Comparison of ENCODE assay signal across 12 cellular contexts in the genomic region with DNA sequence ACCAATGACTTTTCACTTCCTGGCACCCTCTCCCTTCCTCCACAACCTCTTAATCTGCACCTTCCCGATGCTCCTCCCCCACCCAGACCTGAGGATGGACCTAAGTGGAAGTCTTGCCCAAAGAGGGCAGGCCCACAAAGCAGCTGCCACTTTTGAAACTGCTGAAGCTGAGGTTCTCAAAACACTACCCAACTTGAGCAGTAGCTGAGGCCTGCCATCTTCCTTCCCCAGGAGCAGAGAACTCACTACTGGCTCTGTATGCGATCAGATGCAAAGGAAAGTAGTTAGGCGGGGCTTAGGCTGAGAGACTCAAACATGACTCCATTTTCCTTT. TPM values are rescaled to one million over a fixed set of nuclear protein-coding genes. Genes with fewer than 3 reads are reported as not detected.
A peak's percentile ranks its signal among the peaks of the same experiment; 100 is the strongest.
DNase-seq lines count a peak whose midpoint lies in the region; ATAC-seq and TF ChIP-seq lines count a peak whose summit lies in the region.
"Had no signal": no experiment of that assay in that cellular context is flagged by ENCODE, and none has a peak within 500 bp of the region (broad histone marks: within the 10 kb centered on the region; RNA-seq: fewer than 3 reads in every experiment).

No MANE protein-coding gene starts in this region.

- peaks cover 25% of the 10 kb centered on the region for H3K36me3 ChIP-seq in SJCRH30
- no peaks in the 10 kb centered on the region for H3K36me3 ChIP-seq in suprapubic skin
- H3K36me3 ChIP-seq in testis (ENCODE audit: low read depth, missing control alignments): no peaks in the 10 kb centered on the region

- no peaks in the 10 kb centered on the region for H3K27me3 ChIP-seq in SJCRH30
- H3K27me3 ChIP-seq in suprapubic skin: no peaks in the 10 kb centered on the region
- H3K27me3 ChIP-seq in testis: no peaks in the 10 kb centered on the region

- H3K9me3 Mint-ChIP-seq in activated CD4-positive, alpha-beta T cell treated with anti-CD3 and anti-CD28 coated beads, Interleukin-2, amount 10 ng/mL, durations not matched to agents 7 days and 5 days: no peaks in the 10 kb centered on the region

- H3K4me1 Mint-ChIP-seq in activated CD4-positive, alpha-beta T cell treated with anti-CD3 and anti-CD28 coated beads, Interleukin-2, amount 10 ng/mL, durations not matched to agents 7 days and 5 days: peaks cover 21% of the 10 kb centered on the region

- CTCF ChIA-PET in activated CD4-positive, alpha-beta T cell treated with anti-CD3 and anti-CD28 coated beads, Interleukin-2, amount 10 ng/mL, durations not matched to agents 7 days and 5 days (lab: Charles Lee): interaction anchor here (0.9 to 1.9 kb wide), 4 partner anchors 13 to 97 kb away, joined by 3 to 8 read pairs (median 4); no protein-coding TSS in a partner anchor

- TF ChIP-seq EP300 in suprapubic skin (IDR thresholded peaks at IDR 0.05): no peak

- no peak overlapping the region for H3K4me3 Mint-ChIP-seq in activated CD4-positive, alpha-beta T cell treated with anti-CD3 and anti-CD28 coated beads, Interleukin-2, amount 10 ng/mL, durations not matched to agents 7 days and 5 days
- H3K4me3 Mint-ChIP-seq: activated naive CD8-positive, alpha-beta T cell had no signal

- peaks cover 10% of the 10 kb centered on the region for H3K36me3 Mint-ChIP-seq in activated CD4-positive, alpha-beta T cell treated with anti-CD3 and anti-CD28 coated beads, Interleukin-2, amount 10 ng/mL, durations not matched to agents 7 days and 5 days (ENCODE audit: low read depth)

- WGBS in suprapubic skin: 79% methylated on average over 3 of the region's 3 CpGs
- 75 to 82% methylated on average over 3 of the region's 3 CpGs for WGBS in testis, 2 donors

- no peak overlapping the region for H3K27ac Mint-ChIP-seq in activated CD4-positive, alpha-beta T cell treated with anti-CD3 and anti-CD28 coated beads, Interleukin-2, amount 10 ng/mL, durations not matched to agents 7 days and 5 days
- H3K27ac Mint-ChIP-seq: activated naive CD8-positive, alpha-beta T cell had no signal

- no peaks in the 10 kb centered on the region for H3K27me3 Mint-ChIP-seq in activated CD4-positive, alpha-beta T cell treated with anti-CD3 and anti-CD28 coated beads, Interleukin-2, amount 10 ng/mL, durations not matched to agents 7 days and 5 days
- H3K27me3 Mint-ChIP-seq: activated naive CD8-positive, alpha-beta T cell had no signal

- intact Hi-C loops in testis (cut with DNase I; ENCODE audit: low total_unique reads): no loop called here

- TF ChIP-seq CTCF in suprapubic skin (IDR thresholded peaks at IDR 0.05): no peak
- TF ChIP-seq CTCF in testis (IDR thresholded peaks at IDR 0.05): no peak

- POLR2A ChIA-PET in activated CD4-positive, alpha-beta T cell treated with anti-CD3 and anti-CD28 coated beads, Interleukin-2, amount 10 ng/mL, durations not matched to agents 7 days and 5 days (lab: Charles Lee): no interaction called here

- peak; percentile 40 for DNase-seq in activated CD4-positive, alpha-beta T cell treated with anti-CD3 and anti-CD28 coated beads, Interleukin-2, amount 10 ng/mL, durations not matched to agents 7 days and 5 days
- no peak for DNase-seq in activated CD4-positive, alpha-beta T cell treated with anti-CD3 and anti-CD28 coated beads for 1 hour
- no peak for DNase-seq in SJCRH30
- DNase-seq in glomerular visceral epithelial cell (ENCODE audit: extremely low spot score): peak; percentile 28
- no peak for DNase-seq in suprapubic skin (ENCODE audit: low spot score in 2 of 2)
- no peak for DNase-seq in HPDE6-E6E7 (ENCODE audit: extremely low spot score)
- no peak for DNase-seq in testis
- DNase-seq: NCI-H446 treated with DMSO at 0.1 percent for 48 hours had no signal

- H3K27ac ChIP-seq in SJCRH30: no peak overlapping the region
- no peak overlapping the region for H3K27ac ChIP-seq in suprapubic skin
- H3K27ac ChIP-seq in testis: no peak overlapping the region

- TF ChIP-seq POLR2A in suprapubic skin (IDR thresholded peaks at IDR 0.05) (no peak), testis (IDR thresholded peaks at IDR 0.05) (no peak)

- H3K9me3 ChIP-seq in SJCRH30 (replicated peaks) (no peaks in the 10 kb centered on the region), suprapubic skin (no peaks in the 10 kb centered on the region), testis (no peaks in the 10 kb centered on the region)
- H3K9me3 ChIP-seq: mucosa of descending colon had no signal

- H3K4me1 ChIP-seq in SJCRH30 (peaks cover 6% of the 10 kb centered on the region; the same call in 1 of the 2 replicates), suprapubic skin (peaks cover 37% of the 10 kb centered on the region), testis (peaks cover 27% of the 10 kb centered on the region)

- H3K4me3 ChIP-seq in SJCRH30: peak overlapping the region; percentile 88
- peak overlapping the region; percentile 97 for H3K4me3 ChIP-seq in suprapubic skin
- H3K4me3 ChIP-seq in testis: no peak overlapping the region

- no peak for ATAC-seq in HG03095 (IDR thresholded peaks at IDR 0.05; ENCODE audit: unreplicated experiment)
- ATAC-seq: mucosa of descending colon had no signal

RNA-seq across cellular contexts. Expression of a gene that starts 1.5 kb away (rescaled TPM):
- total RNA-seq in activated CD4-positive, alpha-beta T cell treated with anti-CD3 and anti-CD28 coated beads, Interleukin-2, amount 10 ng/mL, durations not matched to agents 7 days and 5 days: 100 to 1,000 TPM; 137 to 146 TPM
- 101 and 105 TPM in 2 replicates for total RNA-seq in SJCRH30 (2014; rRNA removed; shearing (Covaris generic))
- total RNA-seq in suprapubic skin (10 to 100 TPM; 44.3 to 59.7 (median 54.4) TPM), testis (10 to 100 TPM; 68.7 to 86.7 TPM)
- 97.5 TPM for polyA plus RNA-seq in testis (ENCODE audit: insufficient read depth, low read depth, low replicate concordance)

RNA-seq across cellular contexts. Expression of a gene that starts 40.7 kb away (rescaled TPM):
- not detected for total RNA-seq in activated CD4-positive, alpha-beta T cell treated with anti-CD3 and anti-CD28 coated beads, Interleukin-2, amount 10 ng/mL, durations not matched to agents 7 days and 5 days
- not detected in 2 replicates for total RNA-seq in SJCRH30 (2014; rRNA removed; shearing (Covaris generic))
- total RNA-seq in suprapubic skin (1 to 10 TPM in 1 of 4 donors, under 1 TPM in 2, not detected in 1; 0.57 to 2.3 (median 0.64) TPM), testis (1 to 10 TPM; 1.9 to 2.6 TPM)
- polyA plus RNA-seq in testis (ENCODE audit: insufficient read depth, low read depth, low replicate concordance): 3.4 TPM
- total RNA-seq: temporal lobe had no signal

RNA-seq across cellular contexts. Expression of a gene that starts 40.8 kb away (rescaled TPM):
- not detected for total RNA-seq in activated CD4-positive, alpha-beta T cell treated with anti-CD3 and anti-CD28 coated beads, Interleukin-2, amount 10 ng/mL, durations not matched to agents 7 days and 5 days
- not detected in 2 replicates for total RNA-seq in SJCRH30 (2014; rRNA removed; shearing (Covaris generic))
- not detected for total RNA-seq in suprapubic skin
- total RNA-seq in testis: not detected
- 8.2 TPM for polyA plus RNA-seq in testis (ENCODE audit: insufficient read depth, low read depth, low replicate concordance)
- total RNA-seq: mucosa of descending colon, temporal lobe had no signal

Comparison
In these comparisons a context has a peak if more than half of its experiments do, and no peak if none do; other contexts are left out.
1. DNase-seq: peak in activated CD4-positive, alpha-beta T cell treated with anti-CD3 and anti-CD28 coated beads, Interleukin-2, amount 10 ng/mL, durations not matched to agents 7 days and 5 days (single experiment) and glomerular visceral epithelial cell (single experiment); none in activated CD4-positive, alpha-beta T cell treated with anti-CD3 and anti-CD28 coated beads for 1 hour (single experiment), SJCRH30 (0 of 2), suprapubic skin (0 of 2), HPDE6-E6E7 (single experiment) and testis (single experiment).
2. H3K4me3 ChIP-seq: peak in SJCRH30 (single experiment) and suprapubic skin (single experiment); none in testis (0 of 2).